8 cellular contexts compared by ENCODE assay signal in genomic region chr1:92804721-92805169, GRCh38. TPM values are rescaled to one million over a fixed set of nuclear protein-coding genes. Genes with fewer than 3 reads are reported as not detected.
DNase-seq lines count a peak whose midpoint lies in the region; ATAC-seq, FAIRE-seq and TF ChIP-seq lines count a peak whose summit lies in the region.

No MANE protein-coding gene starts in this region.

- H3K27me3 ChIP-seq in H1 (replicated peaks in 1 of 4; ENCODE audit: control insufficient read depth in 3 of 4, extremely low read depth in 1 of 4, insufficient read depth in 3 of 4, low read length in 3 of 4): no peaks in the 10 kb centered on the region

- H2AFZ ChIP-seq in H1 (ENCODE audit: low read length): peak overlapping the region; percentile 1; the same call in 1 of the 2 replicates

- no peaks in the 10 kb centered on the region for H3K36me3 ChIP-seq in H1 (ENCODE audit: control insufficient read depth in 2 of 4, insufficient read depth in 4 of 4, low read length in 3 of 4)

- TF ChIP-seq EP300 in H1 (IDR thresholded peaks at IDR 0.05; ENCODE audit: borderline replicate concordance in 1 of 2, low read depth in 2 of 2, low read length in 2 of 2): no peak

- no peaks in the 10 kb centered on the region for H3K79me2 ChIP-seq in H1 (ENCODE audit: control insufficient read depth in 1 of 2, insufficient read depth in 2 of 2, low read length in 2 of 2)

- no peak overlapping the region for H2BK120ac ChIP-seq in H1 (replicated peaks; ENCODE audit: low read depth, low read length)

- no peak overlapping the region for H3K14ac ChIP-seq in H1 (ENCODE audit: insufficient read length)

- H3K23me2 ChIP-seq in H1 (ENCODE audit: low read depth, low read length): no peaks in the 10 kb centered on the region

- peak; percentile 65 for ATAC-seq in GM19395 (IDR thresholded peaks at IDR 0.05; ENCODE audit: unreplicated experiment)
- ATAC-seq in HG03565 (IDR thresholded peaks at IDR 0.05; ENCODE audit: unreplicated experiment): no peak

- no peak overlapping the region for H2BK15ac ChIP-seq in H1 (ENCODE audit: low read length)

- no peak overlapping the region for H3K56ac ChIP-seq in H1 (replicated peaks; ENCODE audit: insufficient read length, low read depth, low read length)

- DNase-seq in AG08396 (ENCODE audit: low spot score) (peak; percentile 82), OCI-M1 (lab: John Stamatoyannopoulos, UW) (peak; percentile 96), H1 (ENCODE audit: low read depth in 1 of 2, low spot score in 2 of 2) (no peak), lung microvascular endothelial cell (ENCODE audit: low read depth in 2 of 2) (peak; percentile 36 to 86), ureter (ENCODE audit: low spot score) (peak; percentile 73), DMS79 treated with DMSO at 0.1 percent for 48 hours (lab: John Stamatoyannopoulos, UW) (no peak)

- H2AK5ac ChIP-seq in H1 (ENCODE audit: low read depth, low read length): no peak overlapping the region

- no peak for TF ChIP-seq RAD21 in H1 (IDR thresholded peaks at IDR 0.05 in 1 of 2, conservative IDR thresholded peaks at IDR 0.05 in 1 of 2; ENCODE audit: low read depth in 2 of 2, low read length in 2 of 2)

- no peaks in the 10 kb centered on the region for H4K20me1 ChIP-seq in H1 (replicated peaks in 1 of 2; ENCODE audit: control insufficient read depth in 1 of 2, insufficient read depth in 2 of 2, low read length in 2 of 2)

- H4K5ac ChIP-seq in H1 (ENCODE audit: insufficient read length, low read depth, low read length): no peak overlapping the region

- no peak for TF ChIP-seq POLR2A in H1 (IDR thresholded peaks at IDR 0.05; ENCODE audit: control extremely low read depth in 1 of 2, low read depth in 2 of 2, low read length in 2 of 2)

- H3K4me1 ChIP-seq in H1 (replicated peaks in 1 of 4; ENCODE audit: control insufficient read depth in 3 of 4, insufficient read depth in 4 of 4, low read length in 3 of 4): no peaks in the 10 kb centered on the region

- H3K79me1 ChIP-seq in H1 (ENCODE audit: low read depth, low read length): no peaks in the 10 kb centered on the region

- H3K4me3 ChIP-seq in H1 (ENCODE audit: extremely low read depth in 1 of 4, insufficient read depth in 2 of 4, low read depth in 3 of 4, low read length in 4 of 4): no peak overlapping the region

- no peaks in the 10 kb centered on the region for H3K9me3 ChIP-seq in H1 (ENCODE audit: insufficient read depth in 2 of 2, low read depth in 1 of 2, low read length in 1 of 2)

- no peak overlapping the region for H2BK12ac ChIP-seq in H1 (ENCODE audit: low read depth, low read length)

- 83% methylated on average over 7 of the region's 7 CpGs; no CpG with 5 or more reads in 1 of the 2 experiments for WGBS in H1 (ENCODE audit: extremely low coverage in 1 of 2, insufficient coverage in 1 of 2, insufficient read length in 1 of 2, insufficient replicate concordance in 2 of 2, low coverage in 1 of 2, low lambda C conversion rate in 2 of 2, missing lambda C conversion rate in 1 of 2), 2 experiments

- no peak overlapping the region for H3K27ac ChIP-seq in H1 (ENCODE audit: low read depth, low read length)

- no peak overlapping the region for H2BK20ac ChIP-seq in H1 (ENCODE audit: low read length)

- POLR2A ChIA-PET in H1 (lab: Charles Lee; ENCODE audit: partially characterized antibody): interaction anchor here (0.8 to 1.9 kb wide), 5 partner anchors 9 to 30 kb away, joined by 3 to 8 read pairs (median 3); partner anchors contain the start of gene RPL5

- no peak for FAIRE-seq in H1 (lab: Jason Lieb, UNC)

- no peak overlapping the region for H3K4ac ChIP-seq in H1 (replicated peaks; ENCODE audit: insufficient read length, low read depth, low read length)

- no peak overlapping the region for H3K23ac ChIP-seq in H1 (ENCODE audit: insufficient read length)

- CTCF ChIA-PET in H1 (lab: Charles Lee; ENCODE audit: partially characterized antibody): interaction anchor here (0.7 to 1.6 kb wide), 3 partner anchors 11 to 56 kb away, joined by 3 to 4 read pairs (median 4); no protein-coding TSS in a partner anchor

- no peak overlapping the region for H2BK5ac ChIP-seq in H1 (ENCODE audit: low read depth, low read length)

- no peak overlapping the region for H3K4me2 ChIP-seq in H1 (ENCODE audit: insufficient read depth in 1 of 2, low read depth in 2 of 2, low read length in 2 of 2)

- no peak overlapping the region for H3K9ac ChIP-seq in H1 (replicated peaks in 1 of 4; ENCODE audit: extremely low read depth in 1 of 4, low read depth in 3 of 4, low read length in 3 of 4)

- TF ChIP-seq CTCF in H1 (IDR thresholded peaks at IDR 0.05; ENCODE audit: control extremely low read depth in 1 of 3, insufficient read depth in 1 of 3, low read depth in 1 of 3, low read length in 3 of 3): no peak

- no peak overlapping the region for H3K18ac ChIP-seq in H1 (ENCODE audit: extremely low read depth, low read length)

- no peak overlapping the region for H4K8ac ChIP-seq in H1 (ENCODE audit: extremely low read depth, insufficient read depth, low read length)

- no peak overlapping the region for H4K91ac ChIP-seq in H1 (replicated peaks; ENCODE audit: insufficient read length, low read length)

TF ChIP-seq in H1, 55 proteins besides CTCF, POLR2A, EP300 and RAD21:
- 0 out of 2 replicates have a peak, but pooled peaks have one; percentile 17 for TF ChIP-seq TBP (IDR thresholded peaks at IDR 0.05; ENCODE audit: low read depth, low read length)
- no peak for TF ChIP-seq TCF12 (IDR thresholded peaks at IDR 0.05; ENCODE audit: low read depth, low read length)
- TF ChIP-seq RFX5 (IDR thresholded peaks at IDR 0.05; ENCODE audit: borderline replicate concordance, low read depth, low read length): peak; percentile 90

RNA-seq across cellular contexts. Expression of gene EVI5, which starts 19.8 kb away (rescaled TPM):
- 13.7 TPM in 2 replicates for total RNA-seq in H1 (2021; fragmentation: NEBNext Ultra II Directional; extraction: Animal tissue kit (Norgen Biotek cat#: 25700))
- 1.1 and 1.7 TPM in 2 replicates for polyA plus RNA-seq in H1 (2011; rRNA removed)
- 3.0 TPM for polyA plus RNA-seq in H1 (2011; cell fraction: cytosol; rRNA removed)
- polyA plus RNA-seq in H1 (2011; cell fraction: nucleus; rRNA removed): 6.4 TPM
- 2.0 to 4.4 TPM (median 2.8 TPM) in 4 replicates for polyA plus RNA-seq in H1 (2012, experiment 1 of 2)
- polyA plus RNA-seq in H1 (2012, experiment 2 of 2): 0.07 TPM
- polyA plus RNA-seq in H1 (2013, experiment 1 of 2): 4.4 TPM
- polyA plus RNA-seq in H1 (2013, experiment 2 of 2): 4.7 TPM
- 3.6 and 4.5 TPM in 2 replicates for polyA minus RNA-seq in H1 (2011; rRNA and poly(A)+ RNA removed)
- 6.9 TPM for polyA minus RNA-seq in H1 (2011; cell fraction: cytosol; rRNA and poly(A)+ RNA removed)
- polyA minus RNA-seq in H1 (2011; cell fraction: nucleus; rRNA and poly(A)+ RNA removed): 19.8 TPM
- total RNA-seq in lung microvascular endothelial cell (19.4 and 19.8 TPM in 2 replicates), ureter (37.7 TPM)

RNA-seq across cellular contexts. Expression of gene RPL5, which starts 27.1 kb away (rescaled TPM):
- total RNA-seq in H1 (2021; fragmentation: NEBNext Ultra II Directional; extraction: Animal tissue kit (Norgen Biotek cat#: 25700)): 1,464 and 1,506 TPM in 2 replicates
- 945 and 2,034 TPM in 2 replicates for polyA plus RNA-seq in H1 (2011; rRNA removed)
- 2,075 TPM for polyA plus RNA-seq in H1 (2011; cell fraction: cytosol; rRNA removed)
- polyA plus RNA-seq in H1 (2011; cell fraction: nucleus; rRNA removed): 1,548 TPM
- polyA plus RNA-seq in H1 (2012, experiment 1 of 2): 2,228 to 3,798 TPM (median 2,465 TPM) in 4 replicates
- polyA plus RNA-seq in H1 (2012, experiment 2 of 2): 744 TPM
- 5,108 TPM for polyA plus RNA-seq in H1 (2013, experiment 1 of 2)
- polyA plus RNA-seq in H1 (2013, experiment 2 of 2): 4,994 TPM
- 1,367 and 1,617 TPM in 2 replicates for polyA minus RNA-seq in H1 (2011; rRNA and poly(A)+ RNA removed)
- 467 TPM for polyA minus RNA-seq in H1 (2011; cell fraction: cytosol; rRNA and poly(A)+ RNA removed)
- polyA minus RNA-seq in H1 (2011; cell fraction: nucleus; rRNA and poly(A)+ RNA removed): 1,625 TPM
- 1,042 and 1,239 TPM in 2 replicates for total RNA-seq in lung microvascular endothelial cell
- total RNA-seq in ureter: 964 TPM

Comparison
In these comparisons a context has a peak if more than half of its experiments do, and no peak if none do; other contexts are left out.
1. DNase-seq: peak in AG08396 (single experiment), OCI-M1 (single experiment), lung microvascular endothelial cell (2 of 2) and ureter (single experiment); none in H1 (0 of 2) and DMS79 treated with DMSO at 0.1 percent for 48 hours (single experiment).